Comparison of ENCODE assay signal across 22 cellular contexts in the genomic region with DNA sequence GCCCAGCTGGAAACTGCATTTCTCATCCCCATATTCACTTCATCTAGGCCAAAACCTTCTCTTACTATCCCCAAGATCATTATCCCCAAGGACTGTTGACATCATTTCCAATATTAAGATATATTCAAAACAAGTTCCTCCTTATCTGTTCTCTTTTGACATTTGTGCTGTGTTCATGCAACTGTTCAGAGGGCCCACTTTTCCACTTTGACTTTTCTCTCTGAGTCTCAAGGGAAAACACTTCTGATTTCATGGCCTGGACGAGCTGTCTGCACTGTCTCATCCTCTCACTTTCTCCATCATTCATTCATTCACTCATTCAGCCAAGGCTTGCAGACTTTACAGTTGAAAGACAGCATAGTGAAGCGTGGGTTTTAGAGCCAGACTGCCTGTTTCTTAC.
"Had no signal": no experiment of that assay in that cellular context is flagged by ENCODE, and none has a peak within 500 bp of the region (broad histone marks: within the 10 kb centered on the region; RNA-seq: fewer than 3 reads in every experiment).

No MANE protein-coding gene starts in this region.

- ATAC-seq: stimulated activated memory B cell treated with anti-CD40 and anti-IgM and Interleukin-4, amounts not matched to agents 10 μg/mL and 1 μg/mL and 100 μg/mL, for 72 hours; stimulated activated naive CD8-positive, alpha-beta T cell treated with anti-CD3 and anti-CD28 coated beads, Interleukin-15, amount 100 ng/mL, for 72 hours had no signal

- H3K27me3 ChIP-seq: breast epithelium, left lung, pancreas, thyroid gland had no signal

- H3K27ac ChIP-seq: esophagus squamous epithelium, left lung, pancreas, prostate gland, thyroid gland, upper lobe of right lung had no signal

- H3K36me3 ChIP-seq: breast epithelium, esophagus squamous epithelium, left lung, pancreas, prostate gland, thyroid gland, upper lobe of right lung had no signal

- DNase-seq: activated CD4-positive, alpha-beta memory T cell treated with anti-CD3 and anti-CD28 coated beads, Interleukin-2, amount 10 ng/mL, durations not matched to agents 7 days and 5 days; activated CD4-positive, alpha-beta T cell treated with anti-CD3 and anti-CD28 coated beads for 1 hour; activated CD8-positive, alpha-beta memory T cell treated with anti-CD3 and anti-CD28 coated beads, Interleukin-2, amount 50 U/mL, for 48 hours; activated gamma-delta T cell treated with Interleukin-2 at 50 U/mL for 16 hours; activated naive CD4-positive, alpha-beta T cell treated with anti-CD3 and anti-CD28 coated beads, Interleukin-2, amount 50 U/mL, for 16 hours; activated T-cell treated with anti-CD3 and anti-CD28 coated beads, Interleukin-2, amount 50 U/mL, for 24 hours; effector CD4-positive, alpha-beta T cell; esophagus squamous epithelium; left lung; naive B cell; pancreas; retina; stimulated activated CD4-positive, alpha-beta T cell treated with anti-CD3 and anti-CD28 coated beads, Interleukin-1b, Interleukin-23, amount 100 ng/mL, for 48 hours; stimulated activated CD4-positive, alpha-beta T cell treated with anti-CD3 and anti-CD28 coated beads, Interleukin-4, amount 100 ng/mL, for 4 hours; stimulated activated CD8-positive, alpha-beta memory T cell treated with anti-CD3 and anti-CD28 coated beads, Interleukin-4, amount 100 ng/mL, for 48 hours; thyroid gland; upper lobe of right lung had no signal

- H3K9me3 ChIP-seq: breast epithelium, esophagus squamous epithelium, left lung, pancreas, prostate gland, thyroid gland, upper lobe of right lung had no signal

- H3K4me2 ChIP-seq: smooth muscle cell had no signal

- H3K4me1 ChIP-seq: breast epithelium, esophagus squamous epithelium, left lung, pancreas, prostate gland, thyroid gland, upper lobe of right lung had no signal

- H3K4me3 ChIP-seq: breast epithelium, esophagus squamous epithelium, left lung, pancreas, prostate gland, smooth muscle cell, thyroid gland, upper lobe of right lung had no signal
